1 cellular context compared by ENCODE assay signal in genomic region chr7:152899482-152900166, GRCh38.
TF ChIP-seq lines count a peak whose summit lies in the region.

No MANE protein-coding gene starts in this region.

TF ChIP-seq in HepG2, 621 proteins besides CTCF, POLR2A, EP300 and RAD21 (continued from another document and continues in another):
- no peak for TF ChIP-seq ZNF512B (CRISPR knock-in tag; IDR thresholded peaks at IDR 0.05; ENCODE audit: borderline replicate concordance)
- 0 out of 2 replicates have a peak, but pooled peaks have one; percentile 21 for TF ChIP-seq GMEB1 (CRISPR knock-in tag; IDR thresholded peaks at IDR 0.05; ENCODE audit: borderline replicate concordance)
- peak; percentile 56; the same call in 1 of the 2 replicates for TF ChIP-seq TBX2 (CRISPR knock-in tag; IDR thresholded peaks at IDR 0.05; ENCODE audit: borderline replicate concordance)
- no peak for TF ChIP-seq ZNF569 (CRISPR knock-in tag; IDR thresholded peaks at IDR 0.05; ENCODE audit: borderline replicate concordance)
- TF ChIP-seq ZNF451 (CRISPR knock-in tag; IDR thresholded peaks at IDR 0.05): no peak
- no peak for TF ChIP-seq HMG20B (CRISPR knock-in tag; conservative IDR thresholded peaks at IDR 0.05)
- TF ChIP-seq ZNF770 (CRISPR knock-in tag; IDR thresholded peaks at IDR 0.05): no peak
- TF ChIP-seq BCLAF1 (IDR thresholded peaks at IDR 0.05): no peak
- TF ChIP-seq ZNF543 (CRISPR knock-in tag; IDR thresholded peaks at IDR 0.05): no peak
- TF ChIP-seq RXRA (CRISPR knock-in tag; IDR thresholded peaks at IDR 0.05): no peak; the same call in 1 of the 2 replicates
- no peak for TF ChIP-seq ZNF20 (CRISPR knock-in tag; IDR thresholded peaks at IDR 0.05)
- no peak for TF ChIP-seq HIVEP1 (CRISPR knock-in tag; IDR thresholded peaks at IDR 0.05)
- peak; percentile 44; the same call in 1 of the 2 replicates for TF ChIP-seq ELF4 (CRISPR knock-in tag; IDR thresholded peaks at IDR 0.05; ENCODE audit: borderline replicate concordance)
- TF ChIP-seq NCOR1 (IDR thresholded peaks at IDR 0.05; ENCODE audit: borderline replicate concordance, low read length): peak; percentile 31; the same call in 1 of the 2 replicates
- no peak for TF ChIP-seq ZC3H13 (CRISPR knock-in tag; IDR thresholded peaks at IDR 0.05)
- TF ChIP-seq NFE2L2 (IDR thresholded peaks at IDR 0.05; ENCODE audit: low read length): no peak
- no peak for TF ChIP-seq ZFP62 (CRISPR knock-in tag; IDR thresholded peaks at IDR 0.05)
- no peak for TF ChIP-seq DNMT3B (CRISPR knock-in tag; conservative IDR thresholded peaks at IDR 0.05)
- TF ChIP-seq SIX1 (CRISPR knock-in tag; IDR thresholded peaks at IDR 0.05; ENCODE audit: borderline replicate concordance): no peak
- no peak for TF ChIP-seq ZNF354B (CRISPR knock-in tag; IDR thresholded peaks at IDR 0.05)
- TF ChIP-seq ZNF879 (CRISPR knock-in tag; IDR thresholded peaks at IDR 0.05): no peak
- no peak for TF ChIP-seq BATF2 (CRISPR knock-in tag; IDR thresholded peaks at IDR 0.05)
- no peak for TF ChIP-seq ZNF10 (CRISPR knock-in tag; IDR thresholded peaks at IDR 0.05; ENCODE audit: borderline replicate concordance, low read depth)
- TF ChIP-seq ZBTB49 (CRISPR knock-in tag; IDR thresholded peaks at IDR 0.05; ENCODE audit: borderline replicate concordance): no peak
- TF ChIP-seq ZNF615 (CRISPR knock-in tag; IDR thresholded peaks at IDR 0.05; ENCODE audit: borderline replicate concordance): no peak
- no peak for TF ChIP-seq ZNF562 (CRISPR knock-in tag; IDR thresholded peaks at IDR 0.05; ENCODE audit: borderline replicate concordance)
- TF ChIP-seq ZNF652 (CRISPR knock-in tag; IDR thresholded peaks at IDR 0.05; ENCODE audit: borderline replicate concordance, low read depth): no peak; the same call in 1 of the 2 replicates
- TF ChIP-seq ZNF607 (CRISPR knock-in tag; IDR thresholded peaks at IDR 0.05; ENCODE audit: borderline replicate concordance): no peak
- no peak for TF ChIP-seq CCDC6 (CRISPR knock-in tag; IDR thresholded peaks at IDR 0.05)
- no peak for TF ChIP-seq CENPBD1 (CRISPR knock-in tag; IDR thresholded peaks at IDR 0.05; ENCODE audit: borderline replicate concordance, low read depth)
- TF ChIP-seq ZNF772 (CRISPR knock-in tag; IDR thresholded peaks at IDR 0.05): peak; percentile 75; the same call in 1 of the 2 replicates
- TF ChIP-seq ISL2 (CRISPR knock-in tag; IDR thresholded peaks at IDR 0.05): no peak
- TF ChIP-seq MIER3 (CRISPR knock-in tag; IDR thresholded peaks at IDR 0.05; ENCODE audit: borderline replicate concordance): no peak
- TF ChIP-seq MBD4 (IDR thresholded peaks at IDR 0.05; ENCODE audit: borderline replicate concordance, low read length): no peak
- peak; percentile 55 for TF ChIP-seq HOXA3 (CRISPR knock-in tag; IDR thresholded peaks at IDR 0.05)
- peak; percentile 35 for TF ChIP-seq ZEB1 (IDR thresholded peaks at IDR 0.05; ENCODE audit: insufficient replicate concordance, low read depth)
- TF ChIP-seq MTA1 (CRISPR knock-in tag; IDR thresholded peaks at IDR 0.05; ENCODE audit: borderline replicate concordance): no peak
- TF ChIP-seq FOXK1 (CRISPR knock-in tag; IDR thresholded peaks at IDR 0.05; ENCODE audit: borderline replicate concordance, low read depth): peak; percentile 9; the same call in 1 of the 2 replicates
- TF ChIP-seq ZNF225 (CRISPR knock-in tag; IDR thresholded peaks at IDR 0.05): no peak
- TF ChIP-seq TFDP1 (CRISPR knock-in tag; IDR thresholded peaks at IDR 0.05; ENCODE audit: borderline replicate concordance): no peak
- TF ChIP-seq ZNF570 (CRISPR knock-in tag; IDR thresholded peaks at IDR 0.05; ENCODE audit: borderline replicate concordance): no peak
- TF ChIP-seq ZSCAN30 (CRISPR knock-in tag; IDR thresholded peaks at IDR 0.05): no peak
- TF ChIP-seq POLR2AphosphoS2 (IDR thresholded peaks at IDR 0.05; ENCODE audit: low read depth, low read length): no peak
- no peak for TF ChIP-seq ZSCAN12 (CRISPR knock-in tag; IDR thresholded peaks at IDR 0.05)
- TF ChIP-seq RFX3 (CRISPR knock-in tag; IDR thresholded peaks at IDR 0.05): no peak
- TF ChIP-seq U2AF2 (IDR thresholded peaks at IDR 0.05; ENCODE audit: low read depth, low read length): no peak
- peak; percentile 41 for TF ChIP-seq SALL1 (CRISPR knock-in tag; IDR thresholded peaks at IDR 0.05)
- no peak for TF ChIP-seq SSRP1 (CRISPR knock-in tag; IDR thresholded peaks at IDR 0.05)
- no peak for TF ChIP-seq ZNF362 (CRISPR knock-in tag; IDR thresholded peaks at IDR 0.05; ENCODE audit: borderline replicate concordance)
- peak; percentile 79 for TF ChIP-seq ZFY (CRISPR knock-in tag; IDR thresholded peaks at IDR 0.05)
- no peak for TF ChIP-seq BRF2 (CRISPR knock-in tag; IDR thresholded peaks at IDR 0.05)
- peak; percentile 41 for TF ChIP-seq HDAC2 (CRISPR knock-in tag; IDR thresholded peaks at IDR 0.05)
- TF ChIP-seq AGO2 (optimal IDR thresholded peaks at IDR 0.05; ENCODE audit: low read depth, low read length): no peak
- TF ChIP-seq NFYB (CRISPR knock-in tag; IDR thresholded peaks at IDR 0.05): no peak
- TF ChIP-seq MAFG (CRISPR knock-in tag; IDR thresholded peaks at IDR 0.05): no peak
- no peak for TF ChIP-seq ZNF446 (CRISPR knock-in tag; IDR thresholded peaks at IDR 0.05)
- no peak for TF ChIP-seq ZNF496 (CRISPR knock-in tag; IDR thresholded peaks at IDR 0.05; ENCODE audit: insufficient replicate concordance)
- TF ChIP-seq ZNF598 (CRISPR knock-in tag; IDR thresholded peaks at IDR 0.05; ENCODE audit: borderline replicate concordance): no peak
